Comparison of ENCODE assay signal across 1 cellular context in the genomic region with DNA sequence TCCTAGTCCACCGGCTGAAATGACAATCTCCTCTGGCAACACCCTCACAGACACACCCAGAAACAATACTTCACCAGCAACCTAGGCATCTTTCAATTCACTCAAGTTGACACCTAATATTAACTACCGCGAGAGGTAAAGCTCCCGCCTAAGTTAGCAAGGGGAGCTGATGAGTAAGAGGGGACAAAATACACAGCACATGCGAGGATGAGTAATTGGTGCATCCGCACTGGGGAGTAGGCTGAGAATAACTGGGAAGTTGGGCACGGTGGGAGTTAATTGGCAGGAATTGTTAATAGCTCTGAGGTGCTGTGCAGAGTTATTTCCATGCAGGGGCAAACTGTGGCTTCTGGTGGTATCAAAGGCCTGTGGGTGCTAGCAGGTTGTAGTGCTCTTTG.
TF ChIP-seq lines count a peak whose summit lies in the region.

No MANE protein-coding gene starts in this region.

TF ChIP-seq in K562, 482 proteins besides CTCF, POLR2A, EP300 and RAD21:
- TF ChIP-seq, protein P1, sequence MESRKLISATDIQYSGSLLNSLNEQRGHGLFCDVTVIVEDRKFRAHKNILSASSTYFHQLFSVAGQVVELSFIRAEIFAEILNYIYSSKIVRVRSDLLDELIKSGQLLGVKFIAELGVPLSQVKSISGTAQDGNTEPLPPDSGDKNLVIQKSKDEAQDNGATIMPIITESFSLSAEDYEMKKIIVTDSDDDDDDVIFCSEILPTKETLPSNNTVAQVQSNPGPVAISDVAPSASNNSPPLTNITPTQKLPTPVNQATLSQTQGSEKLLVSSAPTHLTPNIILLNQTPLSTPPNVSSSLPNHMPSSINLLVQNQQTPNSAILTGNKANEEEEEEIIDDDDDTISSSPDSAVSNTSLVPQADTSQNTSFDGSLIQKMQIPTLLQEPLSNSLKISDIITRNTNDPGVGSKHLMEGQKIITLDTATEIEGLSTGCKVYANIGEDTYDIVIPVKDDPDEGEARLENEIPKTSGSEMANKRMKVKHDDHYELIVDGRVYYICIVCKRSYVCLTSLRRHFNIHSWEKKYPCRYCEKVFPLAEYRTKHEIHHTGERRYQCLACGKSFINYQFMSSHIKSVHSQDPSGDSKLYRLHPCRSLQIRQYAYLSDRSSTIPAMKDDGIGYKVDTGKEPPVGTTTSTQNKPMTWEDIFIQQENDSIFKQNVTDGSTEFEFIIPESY (CRISPR knock-in tag; IDR thresholded peaks at IDR 0.05) = peak; percentile 89
- TF ChIP-seq FOXP1 (CRISPR knock-in tag; IDR thresholded peaks at IDR 0.05) = no peak
- TF ChIP-seq GABPB1 (CRISPR knock-in tag; IDR thresholded peaks at IDR 0.05) = no peak
- TF ChIP-seq TAF15 (IDR thresholded peaks at IDR 0.05; ENCODE audit: low read depth, low read length) = no peak
- TF ChIP-seq MBD2 (IDR thresholded peaks at IDR 0.05; ENCODE audit: borderline replicate concordance, low read depth) = 0 out of 2 replicates have a peak, but pooled peaks have one; percentile 3
- no peak for TF ChIP-seq TCF3 (CRISPR knock-in tag; IDR thresholded peaks at IDR 0.05)
- TF ChIP-seq TAF9B (IDR thresholded peaks at IDR 0.05; ENCODE audit: partially characterized antibody) = no peak
